Comparison of ENCODE assay signal across 28 cellular contexts in the genomic region with DNA sequence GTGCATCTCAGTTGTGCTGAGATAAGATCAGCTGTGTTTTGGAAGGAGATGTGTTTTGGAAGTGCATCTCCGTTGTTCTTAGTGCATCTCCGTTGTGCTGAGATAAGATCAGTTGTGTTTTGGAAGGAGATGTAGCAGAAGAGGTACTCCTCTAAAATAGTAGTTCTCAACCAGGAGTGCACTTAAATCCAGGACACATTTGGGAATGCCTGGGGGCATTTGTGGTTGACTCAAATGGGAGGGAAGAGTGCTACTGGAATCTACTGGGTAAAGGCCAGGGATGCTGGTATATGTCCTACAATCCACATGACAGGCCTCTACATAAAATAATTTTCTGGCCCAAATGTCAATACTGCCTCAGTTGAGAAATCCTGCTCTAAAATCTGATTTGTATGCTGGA.
"Had no signal": no experiment of that assay in that cellular context is flagged by ENCODE, and none has a peak within 500 bp of the region (broad histone marks: within the 10 kb centered on the region; RNA-seq: fewer than 3 reads in every experiment).

No MANE protein-coding gene starts in this region.

- FAIRE-seq: urothelium cell line had no signal

- DNase-seq: stimulated activated CD4-positive, alpha-beta T cell treated with anti-CD3 and anti-CD28 coated beads, Interleukin-2, amount 100 ng/mL, for 48 hours; stimulated activated CD4-positive, alpha-beta T cell treated with anti-CD3 and anti-CD28 coated beads, Interleukin-4, amount 100 ng/mL, for 1 hour; stimulated activated CD4-positive, alpha-beta T cell treated with anti-CD3 and anti-CD28 coated beads, Interleukin-4, amount 100 ng/mL, for 24 hours; stimulated activated CD4-positive, alpha-beta T cell treated with anti-CD3 and anti-CD28 coated beads, Interleukin-4, amount 100 ng/mL, for 4 hours; stimulated activated CD8-positive, alpha-beta memory T cell treated with anti-CD3 and anti-CD28 coated beads, Interleukin-4, amount 100 ng/mL, for 48 hours; stimulated activated naive B cell treated with anti-CD40 and anti-IgM and Interleukin-4, amounts not matched to agents 10 μg/mL and 1 μg/mL and 100 μg/mL, for 72 hours; stimulated activated naive CD4-positive, alpha-beta T cell; stimulated activated naive CD4-positive, alpha-beta T cell treated with Interleukin-2 at 50 U/mL for 16 hours; stimulated activated naive CD8-positive, alpha-beta T cell treated with anti-CD3 and anti-CD28 coated beads, Interleukin-15, amount 100 ng/mL, for 72 hours; stimulated activated naive CD8-positive, alpha-beta T cell treated with anti-CD3 and anti-CD28 coated beads, Interleukin-15, Interleukin-2, amounts not matched to agents 100 U/mL and 50 U/mL, for 24 hours; stomach; substantia nigra; testis; thyroid gland; tibial artery; transverse colon; upper lobe of left lung; upper lobe of right lung; uterus had no signal

- H3K4me1 Mint-ChIP-seq: stimulated activated effector memory CD8-positive, alpha-beta T cell treated with anti-CD3 and anti-CD28 coated beads, Interleukin-12 subunit alpha, Interleukin-12 subunit beta, amount 100 ng/mL, for 72 hours; stimulated activated memory B cell treated with anti-CD40 and anti-IgM and Interleukin-4, amounts not matched to agents 10 μg/mL and 1 μg/mL and 100 μg/mL, for 72 hours; stimulated activated naive B cell treated with anti-CD40 and anti-IgM and Interleukin-4, amounts not matched to agents 10 μg/mL and 1 μg/mL and 100 μg/mL, for 72 hours; stimulated activated naive CD8-positive, alpha-beta T cell treated with anti-CD3 and anti-CD28 coated beads, Interleukin-15, amount 100 ng/mL, for 72 hours had no signal

- H3K9me3 Mint-ChIP-seq: stimulated activated effector memory CD8-positive, alpha-beta T cell treated with anti-CD3 and anti-CD28 coated beads, Interleukin-12 subunit alpha, Interleukin-12 subunit beta, amount 100 ng/mL, for 72 hours; stimulated activated memory B cell treated with anti-CD40 and anti-IgM and Interleukin-4, amounts not matched to agents 10 μg/mL and 1 μg/mL and 100 μg/mL, for 72 hours; stimulated activated naive B cell treated with anti-CD40 and anti-IgM and Interleukin-4, amounts not matched to agents 10 μg/mL and 1 μg/mL and 100 μg/mL, for 72 hours; stimulated activated naive CD8-positive, alpha-beta T cell treated with anti-CD3 and anti-CD28 coated beads, Interleukin-15, amount 100 ng/mL, for 72 hours; stimulated activated naive CD8-positive, alpha-beta T cell treated with anti-CD3 and anti-CD28 coated beads, Interleukin-15, Interleukin-2, amounts not matched to agents 100 ng/mL and 50 ng/mL, for 24 hours; type B pancreatic cell had no signal

- H3K36me3 Mint-ChIP-seq: stimulated activated effector memory CD8-positive, alpha-beta T cell treated with anti-CD3 and anti-CD28 coated beads, Interleukin-12 subunit alpha, Interleukin-12 subunit beta, amount 100 ng/mL, for 72 hours; stimulated activated memory B cell treated with anti-CD40 and anti-IgM and Interleukin-4, amounts not matched to agents 10 μg/mL and 1 μg/mL and 100 μg/mL, for 72 hours; stimulated activated naive B cell treated with anti-CD40 and anti-IgM and Interleukin-4, amounts not matched to agents 10 μg/mL and 1 μg/mL and 100 μg/mL, for 72 hours; type B pancreatic cell had no signal

- H3K27ac Mint-ChIP-seq: stimulated activated effector memory CD8-positive, alpha-beta T cell treated with anti-CD3 and anti-CD28 coated beads, Interleukin-12 subunit alpha, Interleukin-12 subunit beta, amount 100 ng/mL, for 72 hours; stimulated activated memory B cell treated with anti-CD40 and anti-IgM and Interleukin-4, amounts not matched to agents 10 μg/mL and 1 μg/mL and 100 μg/mL, for 72 hours; stimulated activated naive B cell treated with anti-CD40 and anti-IgM and Interleukin-4, amounts not matched to agents 10 μg/mL and 1 μg/mL and 100 μg/mL, for 72 hours; stimulated activated naive CD8-positive, alpha-beta T cell treated with anti-CD3 and anti-CD28 coated beads, Interleukin-15, amount 100 ng/mL, for 72 hours; stimulated activated naive CD8-positive, alpha-beta T cell treated with anti-CD3 and anti-CD28 coated beads, Interleukin-15, Interleukin-2, amounts not matched to agents 100 ng/mL and 50 ng/mL, for 24 hours; type B pancreatic cell had no signal

- H3K36me3 ChIP-seq: stomach, suprapubic skin, thoracic aorta, thyroid gland, tibial artery, tibial nerve, transverse colon, upper lobe of left lung, upper lobe of right lung, uterus, vagina had no signal

- H3K27me3 ChIP-seq: suprapubic skin, testis, thyroid gland, tibial artery, transverse colon, upper lobe of left lung, upper lobe of right lung, uterus, vagina had no signal

- H3K4me3 Mint-ChIP-seq: stimulated activated effector memory CD8-positive, alpha-beta T cell treated with anti-CD3 and anti-CD28 coated beads, Interleukin-12 subunit alpha, Interleukin-12 subunit beta, amount 100 ng/mL, for 72 hours; stimulated activated memory B cell treated with anti-CD40 and anti-IgM and Interleukin-4, amounts not matched to agents 10 μg/mL and 1 μg/mL and 100 μg/mL, for 72 hours; stimulated activated naive B cell treated with anti-CD40 and anti-IgM and Interleukin-4, amounts not matched to agents 10 μg/mL and 1 μg/mL and 100 μg/mL, for 72 hours; stimulated activated naive CD8-positive, alpha-beta T cell treated with anti-CD3 and anti-CD28 coated beads, Interleukin-15, amount 100 ng/mL, for 72 hours; stimulated activated naive CD8-positive, alpha-beta T cell treated with anti-CD3 and anti-CD28 coated beads, Interleukin-15, Interleukin-2, amounts not matched to agents 100 ng/mL and 50 ng/mL, for 24 hours; type B pancreatic cell had no signal

- H3K27me3 Mint-ChIP-seq: stimulated activated memory B cell treated with anti-CD40 and anti-IgM and Interleukin-4, amounts not matched to agents 10 μg/mL and 1 μg/mL and 100 μg/mL, for 72 hours; stimulated activated naive CD8-positive, alpha-beta T cell treated with anti-CD3 and anti-CD28 coated beads, Interleukin-15, amount 100 ng/mL, for 72 hours; stimulated activated naive CD8-positive, alpha-beta T cell treated with anti-CD3 and anti-CD28 coated beads, Interleukin-15, Interleukin-2, amounts not matched to agents 100 ng/mL and 50 ng/mL, for 24 hours had no signal

- H3K9me3 ChIP-seq: stomach, suprapubic skin, testis, thoracic aorta, thyroid gland, tibial artery, tibial nerve, transverse colon, upper lobe of left lung, upper lobe of right lung, uterus, vagina had no signal

- H3K4me3 ChIP-seq: stomach, suprapubic skin, testis, thoracic aorta, thyroid gland, tibial artery, tibial nerve, transverse colon, upper lobe of left lung, upper lobe of right lung, uterus, vagina had no signal

- ATAC-seq: stimulated activated effector memory CD8-positive, alpha-beta T cell treated with anti-CD3 and anti-CD28 coated beads, Interleukin-12 subunit alpha, Interleukin-12 subunit beta, amount 100 ng/mL, for 72 hours; stimulated activated memory B cell treated with anti-CD40 and anti-IgM and Interleukin-4, amounts not matched to agents 10 μg/mL and 1 μg/mL and 100 μg/mL, for 72 hours; stimulated activated naive B cell treated with anti-CD40 and anti-IgM and Interleukin-4, amounts not matched to agents 10 μg/mL and 1 μg/mL and 100 μg/mL, for 72 hours; stimulated activated naive CD8-positive, alpha-beta T cell treated with anti-CD3 and anti-CD28 coated beads, Interleukin-15, amount 100 ng/mL, for 72 hours; stimulated activated naive CD8-positive, alpha-beta T cell treated with anti-CD3 and anti-CD28 coated beads, Interleukin-15, Interleukin-2, amounts not matched to agents 100 U/mL and 50 U/mL, for 24 hours; upper lobe of right lung had no signal

- H3K4me1 ChIP-seq: stomach, suprapubic skin, testis, thyroid gland, tibial artery, tibial nerve, transverse colon, upper lobe of left lung, upper lobe of right lung, uterus, vagina had no signal

- H3K27ac ChIP-seq: stomach, suprapubic skin, testis, thoracic aorta, thyroid gland, tibial artery, tibial nerve, transverse colon, upper lobe of left lung, upper lobe of right lung, uterus, vagina had no signal
